Comparison of ENCODE assay signal across 16 cellular contexts in the genomic region with DNA sequence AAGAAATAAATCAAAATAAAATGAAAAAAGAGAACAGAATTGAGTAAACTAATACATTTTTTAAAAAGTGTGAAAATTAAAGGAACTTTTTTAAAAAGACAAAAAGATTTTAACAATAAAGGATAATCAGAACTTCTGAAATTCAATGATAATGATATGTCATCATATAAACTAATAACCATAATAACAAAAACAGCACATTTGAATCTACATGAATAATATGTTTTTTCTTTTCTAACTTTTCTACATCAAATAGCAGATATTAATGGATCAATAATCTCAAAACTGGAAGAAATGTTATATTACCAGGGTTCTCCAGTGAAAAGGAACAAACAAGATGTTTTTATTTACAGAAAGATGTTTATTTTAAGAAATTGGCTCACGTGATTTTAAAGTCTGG.
"Had no signal": no experiment of that assay in that cellular context is flagged by ENCODE, and none has a peak within 500 bp of the region (broad histone marks: within the 10 kb centered on the region; RNA-seq: fewer than 3 reads in every experiment).

No MANE protein-coding gene starts in this region.

- H3K27me3 Mint-ChIP-seq: activated CD4-positive, alpha-beta memory T cell treated with anti-CD3 and anti-CD28 coated beads for 36 hours; activated naive CD8-positive, alpha-beta T cell had no signal

- DNase-seq: activated CD4-positive, alpha-beta memory T cell treated with anti-CD3 and anti-CD28 coated beads for 36 hours; activated gamma-delta T cell; activated T-cell treated with anti-CD3 and anti-CD28 coated beads, Interleukin-2, amount 50 U/mL, for 4 hours; hippocampal formation; lower lobe of right lung; mucosa of descending colon; natural killer cell; nucleus accumbens; stimulated activated CD4-positive, alpha-beta T cell treated with anti-CD3 and anti-CD28 coated beads, Interleukin-12 subunit alpha, Interleukin-12 subunit beta, amount 100 ng/mL, for 4 hours; stimulated activated CD4-positive, alpha-beta T cell treated with anti-CD3 and anti-CD28 coated beads, Interleukin-2, amount 100 ng/mL, for 48 hours; stimulated activated naive CD8-positive, alpha-beta T cell treated with anti-CD3 and anti-CD28 coated beads, Interleukin-15, Interleukin-2, amounts not matched to agents 100 U/mL and 50 U/mL, for 24 hours; uterus had no signal

- H3K36me3 Mint-ChIP-seq: activated CD4-positive, alpha-beta memory T cell treated with anti-CD3 and anti-CD28 coated beads for 36 hours; activated naive CD8-positive, alpha-beta T cell had no signal

- H3K4me3 ChIP-seq: gastroesophageal sphincter, lower lobe of right lung, mucosa of descending colon, uterus had no signal

- H3K36me3 ChIP-seq: gastroesophageal sphincter, lower lobe of right lung, uterus had no signal

- H3K27ac ChIP-seq: gastroesophageal sphincter, lower lobe of right lung, uterus had no signal

- H3K27me3 ChIP-seq: gastroesophageal sphincter, uterus had no signal

- H3K27ac Mint-ChIP-seq: activated CD4-positive, alpha-beta memory T cell treated with anti-CD3 and anti-CD28 coated beads for 36 hours; activated naive CD8-positive, alpha-beta T cell; natural killer cell had no signal

- H3K4me1 ChIP-seq: lower lobe of right lung, uterus had no signal

- H3K4me1 Mint-ChIP-seq: natural killer cell had no signal

- ATAC-seq: activated CD4-positive, CD25-positive, alpha-beta regulatory T cell treated with anti-CD3 and anti-CD28 coated beads, Interleukin-2, amount 50 U/mL, for 24 hours; activated T-cell treated with anti-CD3 and anti-CD28 coated beads, Interleukin-2, amount 50 U/mL, for 4 hours; mucosa of descending colon; natural killer cell; sciatic nerve; stimulated activated naive CD8-positive, alpha-beta T cell treated with anti-CD3 and anti-CD28 coated beads, Interleukin-15, Interleukin-2, amounts not matched to agents 100 U/mL and 50 U/mL, for 24 hours had no signal

- H3K4me3 Mint-ChIP-seq: activated CD4-positive, alpha-beta memory T cell treated with anti-CD3 and anti-CD28 coated beads for 36 hours; activated naive CD8-positive, alpha-beta T cell; activated T-cell treated with anti-CD3 and anti-CD28 coated beads, Interleukin-2, amount 50 U/mL, for 4 hours; natural killer cell had no signal

- H3K9me3 ChIP-seq: gastroesophageal sphincter, lower lobe of right lung, mucosa of descending colon, uterus had no signal
